17 cellular contexts compared by ENCODE assay signal in the genomic region with DNA sequence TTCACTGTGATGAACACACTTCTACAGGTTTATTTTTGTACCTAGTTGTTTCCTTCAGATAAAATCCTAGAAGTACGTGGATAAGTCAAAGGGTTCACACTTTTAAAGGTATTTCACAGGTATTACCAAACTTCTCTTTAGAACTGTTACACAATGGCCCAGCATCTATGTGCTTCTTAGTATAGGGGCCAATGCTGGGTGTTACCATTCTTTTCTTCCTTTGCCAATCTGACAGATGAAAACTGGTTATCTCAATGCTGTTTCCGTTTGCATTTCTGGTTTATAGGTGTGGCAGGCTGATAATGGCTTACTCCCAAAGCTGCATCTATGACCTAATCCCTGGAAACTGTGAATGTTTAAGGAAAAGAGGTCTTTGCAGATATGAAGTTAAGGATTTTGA. TPM values are rescaled to one million over a fixed set of nuclear protein-coding genes. Genes with fewer than 3 reads are reported as not detected.
A peak's percentile ranks its signal among the peaks of the same experiment; 100 is the strongest.
DNase-seq lines count a peak whose midpoint lies in the region; ATAC-seq, FAIRE-seq and TF ChIP-seq lines count a peak whose summit lies in the region.
"Had no signal": no experiment of that assay in that cellular context is flagged by ENCODE, and none has a peak within 500 bp of the region (broad histone marks: within the 10 kb centered on the region; RNA-seq: fewer than 3 reads in every experiment).

No MANE protein-coding gene starts in this region.

- H2AFZ ChIP-seq in astrocyte (ENCODE audit: low read depth, low read length) (no peak overlapping the region), mesenchymal stem cell (ENCODE audit: low read depth, low read length) (no peak overlapping the region)
- H2AFZ ChIP-seq: GM23338 had no signal

- peaks cover 3% of the 10 kb centered on the region for H3K79me2 ChIP-seq in astrocyte (ENCODE audit: insufficient read depth, low read length)

- peaks cover 10% of the 10 kb centered on the region for H3K4me1 ChIP-seq in astrocyte (ENCODE audit: insufficient read depth, low read length)
- peaks cover 18% of the 10 kb centered on the region for H3K4me1 ChIP-seq in mesenchymal stem cell (ENCODE audit: control insufficient read depth, insufficient read depth, low read depth, low read length)
- H3K4me1 ChIP-seq in sigmoid colon, result peaks cover 0 to 30% (median 19%) of the 10 kb centered on the region in 4 donors
- peaks cover 0 to 32% (median 4%) of the 10 kb centered on the region in 4 donors for H3K4me1 ChIP-seq in tibial nerve

- H3K9me3 Mint-ChIP-seq in astrocyte (ENCODE audit: unreplicated experiment), result no peaks in the 10 kb centered on the region
- H3K9me3 Mint-ChIP-seq in type B pancreatic cell, result no peaks in the 10 kb centered on the region
- H3K9me3 Mint-ChIP-seq: CD8-positive, alpha-beta T cell; GM23338 had no signal

- no peaks in the 10 kb centered on the region for H3K27me3 Mint-ChIP-seq in astrocyte (ENCODE audit: low read depth, unreplicated experiment)
- H3K27me3 Mint-ChIP-seq in type B pancreatic cell, result peaks cover 2% of the 10 kb centered on the region

- no peak overlapping the region for H3K4ac ChIP-seq in mesenchymal stem cell (ENCODE audit: low read depth in 1 of 2, low read length in 2 of 2)

- H3K36me3 Mint-ChIP-seq in astrocyte (ENCODE audit: low read depth, unreplicated experiment) (no peaks in the 10 kb centered on the region), type B pancreatic cell (no peaks in the 10 kb centered on the region)
- H3K36me3 Mint-ChIP-seq: CD8-positive, alpha-beta T cell had no signal

- no peaks in the 10 kb centered on the region for H3K36me3 ChIP-seq in astrocyte (ENCODE audit: insufficient read depth, low read length)
- no peaks in the 10 kb centered on the region for H3K36me3 ChIP-seq in mesenchymal stem cell (ENCODE audit: control insufficient read depth in 1 of 2, insufficient read depth in 2 of 2, low read depth in 1 of 2, low read length in 2 of 2)
- no peaks in the 10 kb centered on the region for H3K36me3 ChIP-seq in sigmoid colon
- no peaks in the 10 kb centered on the region for H3K36me3 ChIP-seq in tibial nerve
- H3K36me3 ChIP-seq: BLaER1 treated with 17β-estradiol and CSF1 and Interleukin-3, amounts not matched to agents 10 nM and 100 nM had no signal

- no peak overlapping the region for H4K91ac ChIP-seq in mesenchymal stem cell (ENCODE audit: low read length)

- WGBS in mesenchymal stem cell, result 48% methylated on average over 2 of the region's 2 CpGs
- 25 to 52% methylated on average over 2 of the region's 2 CpGs for WGBS in sigmoid colon, 2 donors
- 64 to 73% methylated on average over 2 of the region's 2 CpGs for WGBS in tibial nerve, 2 donors

- no peak overlapping the region for H3K23ac ChIP-seq in mesenchymal stem cell (ENCODE audit: low read length in 2 of 2)

- DNase-seq in NCI-H226 (peak; percentile 86), astrocyte (ENCODE audit: low read depth) (no peak), mesenchymal stem cell (no peak), type B pancreatic cell (ENCODE audit: extremely low spot score, unreplicated experiment) (no peak), sigmoid colon (no peak), tibial nerve (ENCODE audit: low spot score in 2 of 2) (no peak)
- DNase-seq: Calu3; CD8-positive, alpha-beta T cell; DMS79 treated with DMSO at 0.1 percent for 48 hours; GF-D8; HCEC 1CT had no signal

- H3K4me2 ChIP-seq in astrocyte (ENCODE audit: low read length), result no peak overlapping the region
- no peak overlapping the region for H3K4me2 ChIP-seq in mesenchymal stem cell (ENCODE audit: low read length, poor library complexity, severe bottlenecking)
- H3K4me2 ChIP-seq: BLaER1 treated with 17β-estradiol and CSF1 and Interleukin-3, amounts not matched to agents 10 nM and 100 nM; GM23338 had no signal

- peaks cover 2% of the 10 kb centered on the region for H3K4me1 Mint-ChIP-seq in astrocyte (ENCODE audit: low read depth, unreplicated experiment)
- H3K4me1 Mint-ChIP-seq in type B pancreatic cell (ENCODE audit: unreplicated experiment), result peaks cover 2% of the 10 kb centered on the region

- TF ChIP-seq POLR2A in sigmoid colon (IDR thresholded peaks at IDR 0.05) (no peak), tibial nerve (IDR thresholded peaks at IDR 0.05) (no peak)

- H2BK12ac ChIP-seq in mesenchymal stem cell (ENCODE audit: low read length in 2 of 2), result no peak overlapping the region

- no peak overlapping the region for H2BK120ac ChIP-seq in mesenchymal stem cell (ENCODE audit: low read depth, low read length)

- H3K9ac ChIP-seq in astrocyte (ENCODE audit: low read length) (no peak overlapping the region), mesenchymal stem cell (ENCODE audit: low read length) (peak overlapping the region; percentile 8)
- H3K9ac ChIP-seq: BLaER1 treated with 17β-estradiol and CSF1 and Interleukin-3, amounts not matched to agents 10 nM and 100 nM had no signal

- H3K27ac ChIP-seq in astrocyte (ENCODE audit: low read depth, low read length) (no peak overlapping the region), mesenchymal stem cell (ENCODE audit: low read length, poor library complexity, severe bottlenecking) (no peak overlapping the region), sigmoid colon (no peak overlapping the region), tibial nerve (no peak overlapping the region)
- H3K27ac ChIP-seq: BLaER1 treated with 17β-estradiol and CSF1 and Interleukin-3, amounts not matched to agents 10 nM and 100 nM; HL-60 had no signal

- no peaks in the 10 kb centered on the region for H3K27me3 ChIP-seq in astrocyte (ENCODE audit: insufficient read depth, low read length)
- peaks cover 0 to 7% of the 10 kb centered on the region in 2 experiments for H3K27me3 ChIP-seq in mesenchymal stem cell (ENCODE audit: control insufficient read depth in 1 of 2, insufficient read depth in 1 of 2, low read length in 2 of 2)
- H3K27me3 ChIP-seq in sigmoid colon, result no peaks in the 10 kb centered on the region
- peaks cover 0 to 3% of the 10 kb centered on the region in 2 donors for H3K27me3 ChIP-seq in tibial nerve

- peaks cover 7% of the 10 kb centered on the region for H4K20me1 ChIP-seq in astrocyte (ENCODE audit: insufficient read depth, low read length)

- peak overlapping the region; percentile 1 for H3K27ac Mint-ChIP-seq in astrocyte (ENCODE audit: unreplicated experiment)
- H3K27ac Mint-ChIP-seq in type B pancreatic cell, result no peak overlapping the region
- H3K27ac Mint-ChIP-seq: B cell; CD8-positive, alpha-beta T cell; GM23338 had no signal

- H3K79me1 ChIP-seq in mesenchymal stem cell (replicated peaks; ENCODE audit: low read length, poor library complexity, severe bottlenecking), result peaks cover 8% of the 10 kb centered on the region

- H3K14ac ChIP-seq in mesenchymal stem cell (ENCODE audit: low read length in 2 of 2), result no peak overlapping the region

- no peak overlapping the region for H2BK5ac ChIP-seq in mesenchymal stem cell (ENCODE audit: low read depth, low read length, poor library complexity, severe bottlenecking)

- FAIRE-seq in astrocyte (lab: Jason Lieb, UNC), result no peak
- FAIRE-seq: H54 had no signal

- H3K18ac ChIP-seq in mesenchymal stem cell (ENCODE audit: low read depth in 1 of 2, low read length in 2 of 2), result no peak overlapping the region

- H3K4me3 ChIP-seq in astrocyte (ENCODE audit: insufficient read depth, low read depth, low read length) (no peak overlapping the region), mesenchymal stem cell (ENCODE audit: insufficient read depth in 1 of 2, low read depth in 1 of 2, low read length in 2 of 2) (peak overlapping the region in 1 of 2 experiments; percentile 27), sigmoid colon (no peak overlapping the region), tibial nerve (no peak overlapping the region)
- H3K4me3 ChIP-seq: BLaER1 treated with 17β-estradiol and CSF1 and Interleukin-3, amounts not matched to agents 10 nM and 100 nM; GM23338 had no signal

- intact Hi-C loops in sigmoid colon (cut with DNase I), result loop anchor here (5.0 kb wide), 1 partner anchor 172 kb away; no protein-coding TSS in a partner anchor

- H2BK15ac ChIP-seq in mesenchymal stem cell (ENCODE audit: low read depth, poor library complexity, severe bottlenecking), result no peak overlapping the region

- TF ChIP-seq EP300 in sigmoid colon (IDR thresholded peaks at IDR 0.05) (no peak), tibial nerve (IDR thresholded peaks at IDR 0.05) (no peak)

- TF ChIP-seq CTCF in astrocyte (IDR thresholded peaks at IDR 0.05; ENCODE audit: insufficient read depth, low read depth, low read length), result no peak
- no peak for TF ChIP-seq CTCF in type B pancreatic cell (conservative IDR thresholded peaks at IDR 0.05)
- TF ChIP-seq CTCF in sigmoid colon (IDR thresholded peaks at IDR 0.05), result no peak
- no peak for TF ChIP-seq CTCF in tibial nerve (IDR thresholded peaks at IDR 0.05)

- no peak overlapping the region for H2AK5ac ChIP-seq in mesenchymal stem cell (ENCODE audit: low read length, severe bottlenecking)

- no peak for ATAC-seq in HG03159 (IDR thresholded peaks at IDR 0.05; ENCODE audit: unreplicated experiment)
- ATAC-seq: CD8-positive, alpha-beta T cell; GM23338 had no signal

- H3K9me3 ChIP-seq in astrocyte (ENCODE audit: insufficient read depth, low read depth, low read length), result no peaks in the 10 kb centered on the region
- no peaks in the 10 kb centered on the region for H3K9me3 ChIP-seq in mesenchymal stem cell (ENCODE audit: control insufficient read depth, low read length)
- H3K9me3 ChIP-seq in sigmoid colon, result no peaks in the 10 kb centered on the region
- H3K9me3 ChIP-seq in tibial nerve, result no peaks in the 10 kb centered on the region

- H3K4me3 Mint-ChIP-seq in astrocyte (ENCODE audit: unreplicated experiment), result no peak overlapping the region
- peak overlapping the region; percentile 22 for H3K4me3 Mint-ChIP-seq in type B pancreatic cell
- H3K4me3 Mint-ChIP-seq: B cell; CD8-positive, alpha-beta T cell; GM23338 had no signal

- no peak overlapping the region for H4K8ac ChIP-seq in mesenchymal stem cell (ENCODE audit: low read length)

RNA-seq across cellular contexts. Expression of a gene that starts 2.8 kb away (rescaled TPM):
- total RNA-seq in astrocyte (27.2 and 30.8 TPM in 2 replicates), type B pancreatic cell (ENCODE audit: low replicate concordance) (27.4 and 32.4 TPM in 2 replicates), sigmoid colon (10 to 100 TPM in 1 of 4 donors, 1 to 10 TPM in 3; 2.9 to 15.2 (median 5.1) TPM), tibial nerve (10 to 100 TPM in 1 of 4 donors, 1 to 10 TPM in 3; 3.7 to 14.1 (median 7.1) TPM)
- 18.8 TPM for polyA plus RNA-seq in mesenchymal stem cell (2013, experiment 1 of 2)
- 18.2 TPM for polyA plus RNA-seq in mesenchymal stem cell (2013, experiment 2 of 2)
- 1 to 10 TPM; 1.2 to 4.8 (median 4.0) TPM for polyA plus RNA-seq in sigmoid colon
- total RNA-seq: CD8-positive, alpha-beta T cell had no signal
